8 cellular contexts compared by ENCODE assay signal in genomic region chrX:73944582-73944947, GRCh38.
A peak's percentile ranks its signal among the peaks of the same experiment; 100 is the strongest.
DNase-seq lines count a peak whose midpoint lies in the region; ATAC-seq, FAIRE-seq and TF ChIP-seq lines count a peak whose summit lies in the region.

No MANE protein-coding gene starts in this region.

- H3K27me3 Mint-ChIP-seq in activated naive CD8-positive, alpha-beta T cell treated with anti-CD3 and anti-CD28 coated beads, Interleukin-2, amount 50 U/mL, for 24 hours, result no peaks in the 10 kb centered on the region

- CTCF ChIA-PET in BJ (lab: Yijun Ruan, JAX), result no interaction called here

- dilution Hi-C loops in keratinocyte (cut with MboI; ENCODE audit: extremely low pct_ligation_motif_present, low sequenced_read_pairs), result no loop called here

- POLR2A ChIA-PET in BJ (lab: Charles Lee), result no interaction called here

- ATAC-seq in HG02642 (IDR thresholded peaks at IDR 0.05; ENCODE audit: poor library complexity, unreplicated experiment), result peak; percentile 4
- no peak for ATAC-seq in activated naive CD8-positive, alpha-beta T cell treated with anti-CD3 and anti-CD28 coated beads, Interleukin-2, amount 50 U/mL, for 24 hours
- ATAC-seq in thoracic aorta (ENCODE audit: insufficient number of reproducible peaks, low FRiP score, low read depth), result no peak
- ATAC-seq in GM18517 (IDR thresholded peaks at IDR 0.05; ENCODE audit: unreplicated experiment), result no peak

- peaks cover 20% of the 10 kb centered on the region for H3K4me1 Mint-ChIP-seq in activated naive CD8-positive, alpha-beta T cell treated with anti-CD3 and anti-CD28 coated beads, Interleukin-2, amount 50 U/mL, for 24 hours

- FAIRE-seq in keratinocyte (lab: Jason Lieb, UNC), result no peak

- H3K4me1 ChIP-seq in keratinocyte (ENCODE audit: control insufficient read depth, extremely low read depth, insufficient read depth, low read length) (peaks cover 7% of the 10 kb centered on the region), thoracic aorta (ENCODE audit: control insufficient read depth in 1 of 2, low read depth in 2 of 2) (no peaks in the 10 kb centered on the region)

- peak overlapping the region; percentile 96 for H3K27ac ChIP-seq in keratinocyte (ENCODE audit: control insufficient read depth, insufficient read depth, low read length)
- peak overlapping the region; percentile 68 to 71 for H3K27ac ChIP-seq in thoracic aorta

- H3K36me3 ChIP-seq in BJ (ENCODE audit: control insufficient read depth, insufficient read depth, low read length) (no peaks in the 10 kb centered on the region), keratinocyte (ENCODE audit: control insufficient read depth in 2 of 2, extremely low read depth in 1 of 2, insufficient read depth in 2 of 2, low read length in 2 of 2) (peaks cover 0 to 2% of the 10 kb centered on the region in 2 experiments), thoracic aorta (no peaks in the 10 kb centered on the region)

- H3K9me3 ChIP-seq in keratinocyte (ENCODE audit: control insufficient read depth, low read depth, low read length) (no peaks in the 10 kb centered on the region), thoracic aorta (no peaks in the 10 kb centered on the region)

- H4K20me1 ChIP-seq in keratinocyte (ENCODE audit: control insufficient read depth, extremely low read depth, insufficient read depth, low read length), result no peaks in the 10 kb centered on the region

- H3K36me3 Mint-ChIP-seq in activated naive CD8-positive, alpha-beta T cell treated with anti-CD3 and anti-CD28 coated beads, Interleukin-2, amount 50 U/mL, for 24 hours (ENCODE audit: low read depth), result peaks cover 12% of the 10 kb centered on the region

- H3K27me3 ChIP-seq in BJ (ENCODE audit: control insufficient read depth, insufficient read depth, low read length) (no peaks in the 10 kb centered on the region), keratinocyte (ENCODE audit: control insufficient read depth, extremely low read depth, insufficient read depth, low read length) (no peaks in the 10 kb centered on the region), thoracic aorta (replicated peaks; ENCODE audit: insufficient read depth) (no peaks in the 10 kb centered on the region)

- no peaks in the 10 kb centered on the region for H3K9me1 ChIP-seq in keratinocyte (ENCODE audit: control insufficient read depth, extremely low read depth, insufficient read depth, low read length)

- H3K4me2 ChIP-seq in keratinocyte (ENCODE audit: control insufficient read depth, extremely low read depth, insufficient read depth, low read depth, low read length), result peak overlapping the region; percentile 84

- H3K79me2 ChIP-seq in keratinocyte (ENCODE audit: control insufficient read depth, insufficient read depth, low read length), result peaks cover 48% of the 10 kb centered on the region

- TF ChIP-seq CTCF in BJ (IDR thresholded peaks at IDR 0.05; ENCODE audit: insufficient read depth, low read depth, low read length) (no peak), keratinocyte (optimal IDR thresholded peaks at IDR 0.05 in 1 of 3, IDR thresholded peaks at IDR 0.05 in 1 of 3, conservative IDR thresholded peaks at IDR 0.05 in 1 of 3; ENCODE audit: extremely low read depth in 1 of 3, insufficient read depth in 2 of 3, low read length in 3 of 3) (no peak), thoracic aorta (IDR thresholded peaks at IDR 0.05) (no peak)

- peak overlapping the region; percentile 98 for H3K9ac ChIP-seq in keratinocyte (ENCODE audit: control insufficient read depth, extremely low read depth, insufficient read depth, low read length)

- no peaks in the 10 kb centered on the region for H3K9me3 Mint-ChIP-seq in activated naive CD8-positive, alpha-beta T cell treated with anti-CD3 and anti-CD28 coated beads, Interleukin-2, amount 50 U/mL, for 24 hours

- H2AFZ ChIP-seq in keratinocyte (ENCODE audit: control insufficient read depth, low read length), result peak overlapping the region; percentile 99

- DNase-seq in BJ (ENCODE audit: low read depth) (no peak), keratinocyte (ENCODE audit: low read depth, low spot score) (no peak), thoracic aorta (ENCODE audit: low spot score) (no peak), germinal center (ENCODE audit: low spot score) (no peak), NCI-H2107 treated with DMSO at 0.1 percent for 48 hours (lab: John Stamatoyannopoulos, UW; ENCODE audit: unreplicated experiment) (no peak)
- no peak for DNase-seq in activated naive CD8-positive, alpha-beta T cell treated with anti-CD3 and anti-CD28 coated beads, Interleukin-2, amount 50 U/mL, for 24 hours

- H3K4me3 ChIP-seq in BJ (ENCODE audit: low read depth, low read length), result peak overlapping the region; percentile 68
- H3K4me3 ChIP-seq in keratinocyte (ENCODE audit: control insufficient read depth in 2 of 3, extremely low read depth in 1 of 3, insufficient read depth in 2 of 3, low read depth in 1 of 3, low read length in 3 of 3), result peak overlapping the region; percentile 95 to 97 (median 96)
- peak overlapping the region; percentile 88 for H3K4me3 ChIP-seq in thoracic aorta

- peak overlapping the region; percentile 85 for H3K4me3 Mint-ChIP-seq in activated naive CD8-positive, alpha-beta T cell treated with anti-CD3 and anti-CD28 coated beads, Interleukin-2, amount 50 U/mL, for 24 hours

- H3K27ac Mint-ChIP-seq in activated naive CD8-positive, alpha-beta T cell treated with anti-CD3 and anti-CD28 coated beads, Interleukin-2, amount 50 U/mL, for 24 hours, result peak overlapping the region; percentile 86
